In genomic region chr12:21502164-21502496, GRCh38 we compare ENCODE assay signal across 8 cellular contexts. TPM values are rescaled to one million over a fixed set of nuclear protein-coding genes. Genes with fewer than 3 reads are reported as not detected.
A peak's percentile ranks its signal among the peaks of the same experiment; 100 is the strongest.
DNase-seq lines count a peak whose midpoint lies in the region; ATAC-seq and TF ChIP-seq lines count a peak whose summit lies in the region.

No MANE protein-coding gene starts in this region.

- H3K4me1 ChIP-seq in rectal smooth muscle tissue (ENCODE audit: control insufficient read depth, insufficient read depth, low read length) = peaks cover 11% of the 10 kb centered on the region

- H3K27ac ChIP-seq in rectal smooth muscle tissue (ENCODE audit: low read depth, low read length) = peak overlapping the region; percentile 72

- TF ChIP-seq CTCF in fibroblast of pulmonary artery (IDR thresholded peaks at IDR 0.05; ENCODE audit: low read length, missing control alignments) = no peak

- H3K36me3 ChIP-seq in rectal smooth muscle tissue (ENCODE audit: control insufficient read depth, insufficient read depth, low read length) = peaks cover 6% of the 10 kb centered on the region

- peak; percentile 23 for DNase-seq in activated T-cell treated with anti-CD3 and anti-CD28 coated beads for 24 hours (ENCODE audit: low read depth)
- DNase-seq in activated T-cell treated with anti-CD3 and anti-CD28 coated beads, Interleukin-2, amount 50 U/mL, for 48 hours = no peak
- DNase-seq in HT1080 (ENCODE audit: low read depth) = peak; percentile 10
- DNase-seq in activated CD4-positive, alpha-beta T cell treated with anti-CD3 and anti-CD28 coated beads, Interleukin-2, amount 50 U/mL, for 48 hours = peak; percentile 38 to 46
- peak; percentile 20 for DNase-seq in fibroblast of pulmonary artery (ENCODE audit: low read depth)
- DNase-seq in NCI-H446 treated with DMSO at 0.1 percent for 48 hours (lab: John Stamatoyannopoulos, UW) = no peak

- H3K4me3 ChIP-seq in fibroblast of pulmonary artery (replicated peaks; ENCODE audit: low read depth, low read length) (peak overlapping the region; percentile 91), rectal smooth muscle tissue (ENCODE audit: low read length) (peak overlapping the region; percentile 92)

- H3K9ac ChIP-seq in rectal smooth muscle tissue (ENCODE audit: low read length) = peak overlapping the region; percentile 90

- no peaks in the 10 kb centered on the region for H3K27me3 ChIP-seq in rectal smooth muscle tissue (ENCODE audit: control insufficient read depth, insufficient read depth, low read length)

- no peak for ATAC-seq in HG02678 (IDR thresholded peaks at IDR 0.05; ENCODE audit: unreplicated experiment)

RNA-seq across cellular contexts. Expression of gene GOLT1B, which starts 0.5 kb away (rescaled TPM):
- 20.0 and 29.5 TPM in 2 replicates for total RNA-seq in HT1080 (2014; rRNA removed; shearing (Covaris generic))
- polyA plus RNA-seq in HT1080 (2015; cell fraction: cytosol; rRNA removed) = 48.5 and 63.6 TPM in 2 replicates
- 75.4 and 81.9 TPM in 2 replicates for polyA plus RNA-seq in HT1080 (2015; cell fraction: nucleus; rRNA removed)

RNA-seq across cellular contexts. Expression of gene RECQL, which starts 0.7 kb away (rescaled TPM):
- total RNA-seq in HT1080 (2014; rRNA removed; shearing (Covaris generic)) = 77.9 and 80.2 TPM in 2 replicates
- 61.1 and 79.6 TPM in 2 replicates for polyA plus RNA-seq in HT1080 (2015; cell fraction: cytosol; rRNA removed)
- 181 and 197 TPM in 2 replicates for polyA plus RNA-seq in HT1080 (2015; cell fraction: nucleus; rRNA removed)

RNA-seq across cellular contexts. Expression of gene SPX, which starts 24.0 kb away (rescaled TPM):
- 0.07 and 1.2 TPM in 2 replicates for total RNA-seq in HT1080 (2014; rRNA removed; shearing (Covaris generic))
- 2.4 and 2.6 TPM in 2 replicates for polyA plus RNA-seq in HT1080 (2015; cell fraction: cytosol; rRNA removed)
- polyA plus RNA-seq in HT1080 (2015; cell fraction: nucleus; rRNA removed) = 0.64 and 1.0 TPM in 2 replicates

Comparison
In these comparisons a context has a peak if more than half of its experiments do, and no peak if none do; other contexts are left out.
1. DNase-seq: peak in activated T-cell treated with anti-CD3 and anti-CD28 coated beads for 24 hours (single experiment), HT1080 (single experiment), activated CD4-positive, alpha-beta T cell treated with anti-CD3 and anti-CD28 coated beads, Interleukin-2, amount 50 U/mL, for 48 hours (2 of 2) and fibroblast of pulmonary artery (single experiment); none in activated T-cell treated with anti-CD3 and anti-CD28 coated beads, Interleukin-2, amount 50 U/mL, for 48 hours (0 of 2) and NCI-H446 treated with DMSO at 0.1 percent for 48 hours (single experiment).